Comparison of ENCODE assay signal across 14 cellular contexts in the genomic region with DNA sequence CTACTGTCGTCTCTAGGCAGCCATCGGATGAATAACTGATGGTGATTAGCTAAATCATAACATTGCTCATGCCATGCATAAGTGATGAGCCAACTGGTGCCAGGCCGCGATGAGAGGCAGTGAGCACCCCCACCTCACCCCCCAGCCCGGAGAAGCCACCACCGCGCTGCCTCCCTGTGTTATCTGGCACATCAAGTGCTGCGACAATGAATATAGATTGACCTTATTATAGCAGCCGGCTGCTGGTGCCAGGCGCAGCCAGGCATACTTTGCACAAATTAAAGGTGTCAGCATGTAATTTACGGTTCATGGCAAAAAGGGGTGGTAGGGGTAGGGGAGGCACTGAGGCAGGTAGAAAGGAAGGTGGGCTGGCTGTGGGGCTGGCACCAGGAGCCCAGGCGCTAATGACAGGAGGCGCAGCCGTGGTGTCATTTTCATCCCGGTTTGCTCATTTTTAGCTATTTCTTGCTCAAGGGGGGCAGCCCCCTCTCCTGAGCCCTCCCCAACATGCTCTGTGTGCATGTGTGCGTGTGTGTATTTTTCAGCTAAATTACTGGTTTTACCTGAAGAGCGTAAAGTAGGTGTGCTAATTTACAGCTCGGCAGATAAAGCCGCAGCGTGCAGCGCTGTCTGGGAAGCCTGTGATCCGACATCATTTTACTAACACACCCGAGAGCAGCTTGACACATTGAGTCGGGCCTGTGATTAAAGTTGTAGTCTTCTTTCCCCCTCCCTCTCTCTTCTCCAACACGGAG.
DNase-seq lines count a peak whose midpoint lies in the region; ATAC-seq and TF ChIP-seq lines count a peak whose summit lies in the region.
"Had no signal": no experiment of that assay in that cellular context is flagged by ENCODE, and none has a peak within 500 bp of the region (broad histone marks: within the 10 kb centered on the region; RNA-seq: fewer than 3 reads in every experiment).

No MANE protein-coding gene starts in this region.

- peaks cover 0 to 22% of the 10 kb centered on the region in 2 experiments; a peak in 1 of 4 replicates for H3K4me1 ChIP-seq in SK-N-SH (ENCODE audit: control insufficient read depth in 1 of 2, insufficient read depth in 2 of 2, low read depth in 1 of 2, low read length in 1 of 2)

- H3F3A ChIP-seq in SK-N-SH (replicated peaks; ENCODE audit: insufficient read depth): no peaks in the 10 kb centered on the region

- peaks cover 3% of the 10 kb centered on the region for H3K27me3 Mint-ChIP-seq in glutamatergic neuron (ENCODE audit: unreplicated experiment)
- no peaks in the 10 kb centered on the region for H3K27me3 Mint-ChIP-seq in effector memory CD8-positive, alpha-beta T cell

- H3K9me3 ChIP-seq in SK-N-SH: no peaks in the 10 kb centered on the region
- H3K9me3 ChIP-seq: heart left ventricle, upper lobe of right lung had no signal

- H3K27ac ChIP-seq in SK-N-SH (ENCODE audit: low read depth in 2 of 2, low read length in 1 of 2): no peak overlapping the region
- H3K27ac ChIP-seq: heart left ventricle, parathyroid adenoma, upper lobe of right lung had no signal

- POLR2A ChIA-PET in SK-N-SH (lab: Yijun Ruan, JAX): no interaction called here

- no peak for TF ChIP-seq RAD21 in SK-N-SH (IDR thresholded peaks at IDR 0.05; ENCODE audit: low read length)

- TF ChIP-seq CTCF in SK-N-SH (IDR thresholded peaks at IDR 0.05) (no peak), glutamatergic neuron (IDR thresholded peaks at IDR 0.05; ENCODE audit: partially characterized antibody, unreplicated experiment) (no peak)

- peak overlapping the region; percentile 52 for H3K27ac Mint-ChIP-seq in glutamatergic neuron (ENCODE audit: unreplicated experiment)
- peak overlapping the region in 1 of 2 donors; percentile 36 for H3K27ac Mint-ChIP-seq in effector memory CD8-positive, alpha-beta T cell
- H3K27ac Mint-ChIP-seq: activated B cell treated with CpG ODN at 0.5 μM for 24 hours had no signal

- no peak for ATAC-seq in SK-N-SH treated with all-trans-retinoic acid at 6 μM for 48 hours
- no peak for ATAC-seq in effector memory CD8-positive, alpha-beta T cell (replicated peaks)
- ATAC-seq: heart left ventricle, upper lobe of right lung had no signal

- H3K9ac ChIP-seq in SK-N-SH: no peak overlapping the region
- H3K9ac ChIP-seq: parathyroid adenoma had no signal

- H3K36me3 Mint-ChIP-seq in glutamatergic neuron (ENCODE audit: unreplicated experiment): no peaks in the 10 kb centered on the region
- H3K36me3 Mint-ChIP-seq in effector memory CD8-positive, alpha-beta T cell (ENCODE audit: insufficient read depth): no peaks in the 10 kb centered on the region

- WGBS in SK-N-SH (ENCODE audit: low lambda C conversion rate): 62% methylated on average over 25 of the region's 25 CpGs

- no peak for TF ChIP-seq EP300 in SK-N-SH (IDR thresholded peaks at IDR 0.05; ENCODE audit: borderline replicate concordance in 1 of 2, low read depth in 1 of 2, low read length in 1 of 2)

- CTCF ChIA-PET in SK-N-SH (lab: Yijun Ruan, JAX): no interaction called here

- H3K79me2 ChIP-seq in SK-N-SH (ENCODE audit: insufficient read depth): no peaks in the 10 kb centered on the region
- H3K79me2 ChIP-seq: parathyroid adenoma had no signal

- DNase-seq in SK-N-SH: peak; percentile 45
- DNase-seq in NCI-H774 (lab: John Stamatoyannopoulos, UW): peak; percentile 4
- DNase-seq in glutamatergic neuron: no peak
- peak; percentile 21 for DNase-seq in superior temporal gyrus (ENCODE audit: extremely low spot score)
- no peak for DNase-seq in activated effector memory CD4-positive, alpha-beta T cell treated with Interleukin-2 at 50 U/mL for 16 hours
- no peak for DNase-seq in stimulated activated CD4-positive, alpha-beta T cell treated with anti-CD3 and anti-CD28 coated beads, Interleukin-4, amount 100 ng/mL, for 1 hour
- DNase-seq in effector memory CD8-positive, alpha-beta T cell: no peak
- DNase-seq: activated B cell treated with CpG ODN at 0.5 μM for 24 hours; activated T-cell treated with anti-CD3 and anti-CD28 coated beads, Interleukin-2, amount 50 U/mL, for 48 hours; heart left ventricle; NK-92 treated with Interleukin-12 subunit alpha and Interleukin-12 subunit beta, amount 100 ng/mL, for 24 hours; upper lobe of right lung had no signal

- H4K20me1 ChIP-seq in SK-N-SH (ENCODE audit: insufficient read depth): no peaks in the 10 kb centered on the region

- no peak overlapping the region for H3K4me3 ChIP-seq in SK-N-SH (ENCODE audit: low read depth in 2 of 2, low read length in 1 of 2)
- H3K4me3 ChIP-seq: heart left ventricle, upper lobe of right lung had no signal

- no peak overlapping the region for H3K4me2 ChIP-seq in SK-N-SH

- peaks cover 21% of the 10 kb centered on the region for H3K4me1 Mint-ChIP-seq in glutamatergic neuron (ENCODE audit: low read depth, unreplicated experiment)
- peaks cover 45 to 60% of the 10 kb centered on the region in 2 donors for H3K4me1 Mint-ChIP-seq in effector memory CD8-positive, alpha-beta T cell (ENCODE audit: low read depth in 2 of 2)

- peak overlapping the region; percentile 41 for H3K4me3 Mint-ChIP-seq in glutamatergic neuron (ENCODE audit: unreplicated experiment)
- H3K4me3 Mint-ChIP-seq in effector memory CD8-positive, alpha-beta T cell: peak overlapping the region in 1 of 2 donors; percentile 39
- H3K4me3 Mint-ChIP-seq: activated B cell treated with CpG ODN at 0.5 μM for 24 hours had no signal

- H3K9me3 Mint-ChIP-seq in glutamatergic neuron (ENCODE audit: unreplicated experiment): peaks cover 5% of the 10 kb centered on the region
- no peaks in the 10 kb centered on the region for H3K9me3 Mint-ChIP-seq in effector memory CD8-positive, alpha-beta T cell
- H3K9me3 Mint-ChIP-seq: activated B cell treated with CpG ODN at 0.5 μM for 24 hours had no signal

- H3K27me3 ChIP-seq in SK-N-SH (ENCODE audit: insufficient read depth): peaks cover 8% of the 10 kb centered on the region; the same call in 1 of the 2 replicates
- H3K27me3 ChIP-seq: upper lobe of right lung had no signal

- no peak overlapping the region for H2AFZ ChIP-seq in SK-N-SH (ENCODE audit: low read depth)

- no peaks in the 10 kb centered on the region for H3K9me2 ChIP-seq in SK-N-SH

- H3K36me3 ChIP-seq in SK-N-SH (replicated peaks in 1 of 2; ENCODE audit: control insufficient read depth in 1 of 2, insufficient read depth in 2 of 2, low read length in 1 of 2): no peaks in the 10 kb centered on the region
- H3K36me3 ChIP-seq: heart left ventricle, upper lobe of right lung had no signal

TF ChIP-seq in SK-N-SH, 30 proteins besides CTCF, POLR2A, EP300 and RAD21:
- TF ChIP-seq GATA2 (CRISPR knock-in tag; IDR thresholded peaks at IDR 0.05) (peak; percentile 86), POLR2AphosphoS5 (IDR thresholded peaks at IDR 0.05; ENCODE audit: low read depth, low read length) (no peak)

TF ChIP-seq in SK-N-SH treated with all-trans-retinoic acid at 6 μM for 48 hours, 23 proteins besides CTCF, POLR2A, EP300 and RAD21:
- TF ChIP-seq ZFP3 (CRISPR knock-in tag; IDR thresholded peaks at IDR 0.05): no peak

Comparison
In these comparisons a context has a peak if more than half of its experiments do, and no peak if none do; other contexts are left out.
1. DNase-seq: peak in SK-N-SH (single experiment), NCI-H774 (single experiment) and superior temporal gyrus (single experiment); none in glutamatergic neuron (single experiment), activated effector memory CD4-positive, alpha-beta T cell treated with Interleukin-2 at 50 U/mL for 16 hours (single experiment), stimulated activated CD4-positive, alpha-beta T cell treated with anti-CD3 and anti-CD28 coated beads, Interleukin-4, amount 100 ng/mL, for 1 hour (single experiment) and effector memory CD8-positive, alpha-beta T cell (0 of 3).